In genomic region chr11:13310443-13310842, GRCh38 we compare ENCODE assay signal across 23 cellular contexts. TPM values are rescaled to one million over a fixed set of nuclear protein-coding genes. Genes with fewer than 3 reads are reported as not detected.
DNase-seq lines count a peak whose midpoint lies in the region; ATAC-seq lines count a peak whose summit lies in the region.
"Had no signal": no experiment of that assay in that cellular context is flagged by ENCODE, and none has a peak within 500 bp of the region (broad histone marks: within the 10 kb centered on the region; RNA-seq: fewer than 3 reads in every experiment).

No MANE protein-coding gene starts in this region.

- no peaks in the 10 kb centered on the region for H3K27me3 Mint-ChIP-seq in activated T-helper 17 cell treated with anti-CD3 and anti-CD28 coated beads, Interleukin-2, amount 50 U/mL, for 72 hours
- H3K27me3 Mint-ChIP-seq in immature natural killer cell (ENCODE audit: low read depth in 3 of 3): peaks cover 1 to 4% (median 2%) of the 10 kb centered on the region in 3 donors
- H3K27me3 Mint-ChIP-seq: B cell; CD8-positive, alpha-beta memory T cell had no signal

- DNase-seq in NCI-H526 (lab: John Stamatoyannopoulos, UW): peak; percentile 3 to 56
- no peak for DNase-seq in NCI-H526 treated with DMSO at 0.1 percent for 48 hours (lab: John Stamatoyannopoulos, UW)
- peak; percentile 38 for DNase-seq in NCI-H345 (lab: John Stamatoyannopoulos, UW)
- no peak for DNase-seq in immature natural killer cell
- no peak for DNase-seq in NCI-H226
- DNase-seq in stimulated activated CD4-positive, alpha-beta T cell treated with anti-CD3 and anti-CD28 coated beads, Interleukin-4, amount 100 ng/mL, for 24 hours: no peak
- DNase-seq: CD8-positive, alpha-beta memory T cell; DMS 273 treated with DMSO at 0.1 percent for 48 hours; DMS79 treated with DMSO at 0.1 percent for 48 hours; GF-D8; Kasumi-1; MV-4-11; NCI-H1105; NCI-H1436 treated with DMSO at 0.1 percent for 48 hours; NCI-H2029; NCI-H510A; PC-9; SHP77 had no signal

- no peaks in the 10 kb centered on the region for H3K36me3 Mint-ChIP-seq in activated T-helper 17 cell treated with anti-CD3 and anti-CD28 coated beads, Interleukin-2, amount 50 U/mL, for 72 hours (ENCODE audit: low read depth)
- peaks cover 0 to 22% (median 6%) of the 10 kb centered on the region in 3 donors for H3K36me3 Mint-ChIP-seq in immature natural killer cell

- no peak for ATAC-seq in activated T-helper 17 cell treated with anti-CD3 and anti-CD28 coated beads, Interleukin-2, amount 50 U/mL, for 72 hours (replicated peaks)
- ATAC-seq in HG03342 (IDR thresholded peaks at IDR 0.05; ENCODE audit: unreplicated experiment): no peak
- ATAC-seq: HCT116 had no signal

- H3K4me1 Mint-ChIP-seq in activated T-helper 17 cell treated with anti-CD3 and anti-CD28 coated beads, Interleukin-2, amount 50 U/mL, for 72 hours: peaks cover 49% of the 10 kb centered on the region
- H3K4me1 Mint-ChIP-seq in immature natural killer cell: peaks cover 0 to 32% of the 10 kb centered on the region in 2 donors

- H3K27ac Mint-ChIP-seq in activated T-helper 17 cell treated with anti-CD3 and anti-CD28 coated beads, Interleukin-2, amount 50 U/mL, for 72 hours: peak overlapping the region; percentile 48
- H3K27ac Mint-ChIP-seq in immature natural killer cell: peak overlapping the region in 5 of 6 donors; percentile 8 to 72 (median 25)
- H3K27ac Mint-ChIP-seq: B cell had no signal

- no peaks in the 10 kb centered on the region for H3K9me3 Mint-ChIP-seq in activated T-helper 17 cell treated with anti-CD3 and anti-CD28 coated beads, Interleukin-2, amount 50 U/mL, for 72 hours
- no peaks in the 10 kb centered on the region for H3K9me3 Mint-ChIP-seq in immature natural killer cell
- H3K9me3 Mint-ChIP-seq: CD14-positive monocyte; CD8-positive, alpha-beta memory T cell had no signal

- no peak overlapping the region for H3K4me3 Mint-ChIP-seq in activated T-helper 17 cell treated with anti-CD3 and anti-CD28 coated beads, Interleukin-2, amount 50 U/mL, for 72 hours
- peak overlapping the region in 1 of 5 donors; percentile 36 for H3K4me3 Mint-ChIP-seq in immature natural killer cell
- H3K4me3 Mint-ChIP-seq: B cell, CD14-positive monocyte had no signal

RNA-seq across cellular contexts. Expression of gene BMAL1, which starts 32.9 kb away (rescaled TPM):
- 10 to 100 TPM; 41.6 to 44.7 TPM for total RNA-seq in activated T-helper 17 cell treated with anti-CD3 and anti-CD28 coated beads, Interleukin-2, amount 50 U/mL, for 72 hours
- polyA plus RNA-seq in immature natural killer cell: 10 to 100 TPM; 20.2 to 29.6 (median 20.2) TPM

Comparison
In these comparisons a context has a peak if more than half of its experiments do, and no peak if none do; other contexts are left out.
1. DNase-seq: peak in NCI-H526 (2 of 2) and NCI-H345 (single experiment); none in NCI-H526 treated with DMSO at 0.1 percent for 48 hours (single experiment), immature natural killer cell (0 of 3), NCI-H226 (single experiment) and stimulated activated CD4-positive, alpha-beta T cell treated with anti-CD3 and anti-CD28 coated beads, Interleukin-4, amount 100 ng/mL, for 24 hours (single experiment).